ENCODE assay signal across 8 cellular contexts in the genomic region with DNA sequence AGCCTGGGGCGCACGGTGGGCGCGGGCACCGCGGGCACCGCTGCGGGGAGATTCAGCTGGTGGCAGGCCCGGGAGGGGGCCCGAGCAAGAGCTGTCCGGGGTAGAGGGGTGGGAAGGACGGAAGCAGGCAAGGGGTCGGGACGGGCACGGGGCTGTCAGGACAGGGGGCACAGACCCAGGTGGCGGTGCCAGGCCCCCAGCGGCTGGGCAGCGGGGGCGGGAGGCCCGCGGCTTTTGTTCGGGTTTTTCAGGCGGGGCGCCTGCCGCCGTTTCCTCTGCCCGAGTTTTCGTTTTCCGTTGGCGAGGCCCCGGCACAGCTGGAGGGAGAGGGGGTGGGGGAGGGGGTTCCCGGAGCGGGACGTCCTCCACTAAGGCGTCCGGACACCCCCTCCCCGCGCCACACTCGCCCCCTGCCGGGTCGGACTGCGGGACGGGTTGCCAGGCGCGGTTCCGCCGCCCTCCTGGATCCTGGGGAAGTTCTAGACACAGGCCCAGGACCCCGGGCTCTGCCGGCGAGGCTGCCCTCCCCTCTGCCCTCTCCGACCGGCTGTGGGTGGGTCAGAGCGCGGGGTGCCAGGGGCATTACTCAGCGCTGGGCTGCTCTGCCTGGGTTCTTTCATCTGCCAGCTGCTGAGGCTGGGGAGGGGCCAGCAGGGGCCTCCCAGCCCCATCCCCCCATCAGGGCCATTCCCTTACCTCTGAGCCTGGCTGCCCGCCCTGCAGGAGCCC. TPM values are rescaled to one million over a fixed set of nuclear protein-coding genes. Genes with fewer than 3 reads are reported as not detected.
A peak's percentile ranks its signal among the peaks of the same experiment; 100 is the strongest.
DNase-seq lines count a peak whose midpoint lies in the region; ATAC-seq and TF ChIP-seq lines count a peak whose summit lies in the region.

No MANE protein-coding gene starts in this region.

- H3K9ac ChIP-seq in Loucy (ENCODE audit: low read depth, low read length, poor library complexity, severe bottlenecking) = peak overlapping the region; percentile 97

- H3K4me1 ChIP-seq in CD8-positive, alpha-beta memory T cell (ENCODE audit: insufficient read depth, low read length) = peaks cover 9% of the 10 kb centered on the region
- H3K4me1 ChIP-seq in Loucy (ENCODE audit: insufficient read depth, low read length, poor library complexity, severe bottlenecking) (peaks cover 50% of the 10 kb centered on the region), breast epithelium (peaks cover 10 to 14% of the 10 kb centered on the region in 2 donors), gastrocnemius medialis (peaks cover 35 to 45% of the 10 kb centered on the region in 2 donors)

- peak overlapping the region in 1 of 8 donors; percentile 88 for H3K27ac Mint-ChIP-seq in CD8-positive, alpha-beta memory T cell

- in situ Hi-C loops in gastrocnemius medialis (cut with MboI; ENCODE audit: low sequenced_read_pairs in 4 of 4) = no loop called here

- H3K9me2 ChIP-seq in Loucy (replicated peaks; ENCODE audit: low read depth, low read length) = no peaks in the 10 kb centered on the region

- TF ChIP-seq POLR2A in breast epithelium (IDR thresholded peaks at IDR 0.05) = no peak
- peak; percentile 20 to 60 for TF ChIP-seq POLR2A in gastrocnemius medialis (IDR thresholded peaks at IDR 0.05)

- H3K27me3 ChIP-seq in CD8-positive, alpha-beta memory T cell (ENCODE audit: insufficient read depth, low read length, poor library complexity, severe bottlenecking) = peaks cover 5% of the 10 kb centered on the region
- H3K27me3 ChIP-seq in Loucy (ENCODE audit: insufficient read depth, low read length, poor library complexity, severe bottlenecking) (no peaks in the 10 kb centered on the region), breast epithelium (no peaks in the 10 kb centered on the region), gastrocnemius medialis (no peaks in the 10 kb centered on the region)

- TF ChIP-seq CTCF in Loucy (conservative IDR thresholded peaks at IDR 0.05; ENCODE audit: low read length) (no peak), breast epithelium (IDR thresholded peaks at IDR 0.05) (no peak), gastrocnemius medialis (IDR thresholded peaks at IDR 0.05 in 4 of 5, conservative IDR thresholded peaks at IDR 0.05 in 1 of 5) (no peak)

- H3K27me3 Mint-ChIP-seq in CD8-positive, alpha-beta memory T cell = peaks cover 20 to 56% of the 10 kb centered on the region in 2 donors

- peak overlapping the region; percentile 22 for H3K4me3 ChIP-seq in CD8-positive, alpha-beta memory T cell (ENCODE audit: low read length)
- peak overlapping the region; percentile 84 for H3K4me3 ChIP-seq in Loucy (ENCODE audit: low read length, poor library complexity, severe bottlenecking)
- H3K4me3 ChIP-seq in breast epithelium = peak overlapping the region; percentile 79 to 93 (median 88)
- peak overlapping the region; percentile 78 to 99 (median 87) for H3K4me3 ChIP-seq in gastrocnemius medialis

- peaks cover 70% of the 10 kb centered on the region for H3K79me2 ChIP-seq in Loucy (ENCODE audit: insufficient read depth, low read length)

- H4K20me1 ChIP-seq in Loucy (ENCODE audit: insufficient read depth, low read length, poor library complexity, severe bottlenecking) = peaks cover 39% of the 10 kb centered on the region

- no peaks in the 10 kb centered on the region for H3K9me3 Mint-ChIP-seq in CD8-positive, alpha-beta memory T cell

- peaks cover 6 to 20% (median 9%) of the 10 kb centered on the region in 3 donors for H3K4me1 Mint-ChIP-seq in CD8-positive, alpha-beta memory T cell

- H3K4me3 Mint-ChIP-seq in CD8-positive, alpha-beta memory T cell = peak overlapping the region in 5 of 7 donors; percentile 42 to 89 (median 71)

- H3K27ac ChIP-seq in CD8-positive, alpha-beta memory T cell (ENCODE audit: low read depth, low read length) = no peak overlapping the region
- H3K27ac ChIP-seq in breast epithelium = peak overlapping the region; percentile 83 to 88
- H3K27ac ChIP-seq in gastrocnemius medialis = peak overlapping the region; percentile 89 to 94 (median 90)

- 0 out of 2 replicates have a peak, but pooled peaks cover 5% of the 10 kb centered on the region for H3F3A ChIP-seq in Loucy (ENCODE audit: low read depth)

- CTCF ChIA-PET in CD8-positive, alpha-beta memory T cell (lab: Charles Lee) = interaction anchor here (0.8 to 2.0 kb wide), 2 partner anchors 14 to 79 kb away, joined by 3 to 5 read pairs; no protein-coding TSS in a partner anchor

- peak; percentile 50 to 63 for ATAC-seq in gastrocnemius medialis
- no peak for ATAC-seq in HG03135 (IDR thresholded peaks at IDR 0.05; ENCODE audit: unreplicated experiment)
- ATAC-seq in GM21717 (IDR thresholded peaks at IDR 0.05; ENCODE audit: unreplicated experiment) = no peak

- no peaks in the 10 kb centered on the region for H3K36me3 Mint-ChIP-seq in CD8-positive, alpha-beta memory T cell

- H3K4me2 ChIP-seq in Loucy (ENCODE audit: low read depth, low read length, poor library complexity, severe bottlenecking) = peak overlapping the region; percentile 97

- no peaks in the 10 kb centered on the region for H3K36me3 ChIP-seq in CD8-positive, alpha-beta memory T cell (ENCODE audit: insufficient read depth, low read length)
- H3K36me3 ChIP-seq in Loucy (ENCODE audit: insufficient read depth, low read length) (no peaks in the 10 kb centered on the region), breast epithelium (no peaks in the 10 kb centered on the region), gastrocnemius medialis (no peaks in the 10 kb centered on the region)

- POLR2A ChIA-PET in CD8-positive, alpha-beta memory T cell (lab: Charles Lee) = no interaction called here

- intact Hi-C loops in breast epithelium (cut with DNase I; ENCODE audit: low total_unique reads) (loop anchor here (10.0 kb wide), 1 partner anchor 56 kb away; no protein-coding TSS in a partner anchor), gastrocnemius medialis (cut with DNase I; ENCODE audit: low total_unique reads) (loop anchor here (2.0 to 10.0 kb wide), 2 partner anchors 14 to 246 kb away; partner anchors contain the start of gene EPOP)

- DNase-seq in CD8-positive, alpha-beta memory T cell = peak in 1 of 5 donors; percentile 10
- DNase-seq in breast epithelium (ENCODE audit: low spot score in 2 of 2) = no peak
- DNase-seq in inferior parietal cortex (ENCODE audit: extremely low spot score) = peak; percentile 69
- peak in 1 of 2 donors; percentile 58 for DNase-seq in gastrocnemius medialis
- no peak for DNase-seq in DMS153 (lab: John Stamatoyannopoulos, UW)

- no peaks in the 10 kb centered on the region for H3K9me3 ChIP-seq in CD8-positive, alpha-beta memory T cell (ENCODE audit: low read length)
- no peaks in the 10 kb centered on the region for H3K9me3 ChIP-seq in Loucy (ENCODE audit: insufficient read depth, low read depth, low read length)
- H3K9me3 ChIP-seq in breast epithelium = no peaks in the 10 kb centered on the region
- H3K9me3 ChIP-seq in gastrocnemius medialis = no peaks in the 10 kb centered on the region

- peak overlapping the region; percentile 53; the same call in 1 of the 2 replicates for H2AFZ ChIP-seq in Loucy (ENCODE audit: low read length)

RNA-seq across cellular contexts. Expression of gene ARHGAP23, which starts 0.5 kb away (rescaled TPM):
- 1 to 10 TPM in 1 of 2 experiments, under 1 TPM in 1; 0.48 to 1.0 TPM for total RNA-seq in CD8-positive, alpha-beta memory T cell
- polyA plus RNA-seq in CD8-positive, alpha-beta memory T cell = not detected
- 10 to 100 TPM; 13.8 to 25.2 (median 21.1) TPM for total RNA-seq in breast epithelium
- 10 to 100 TPM in 3 of 4 donors, 1 to 10 TPM in 1; 8.0 to 22.7 (median 12.1) TPM for total RNA-seq in gastrocnemius medialis

Comparison
In these comparisons a context has a peak if more than half of its experiments do, and no peak if none do; other contexts are left out.
1. H3K4me3 ChIP-seq: peak in every context shown above with its lines; median percentile 88 in breast epithelium; 87 in gastrocnemius medialis; 84 in Loucy; 22 in CD8-positive, alpha-beta memory T cell.
2. ATAC-seq: peak in gastrocnemius medialis (2 of 2); none in HG03135 (single experiment) and GM21717 (single experiment).
3. RNA of gene ARHGAP23, which starts 0.5 kb away (total RNA-seq): 13.8 to 25.2 TPM in breast epithelium and 8.0 to 22.7 TPM in gastrocnemius medialis; 0.48 to 1.0 TPM in CD8-positive, alpha-beta memory T cell; every median in the first group is over 4 times any median in the second.